19 cellular contexts compared by ENCODE assay signal in the genomic region with DNA sequence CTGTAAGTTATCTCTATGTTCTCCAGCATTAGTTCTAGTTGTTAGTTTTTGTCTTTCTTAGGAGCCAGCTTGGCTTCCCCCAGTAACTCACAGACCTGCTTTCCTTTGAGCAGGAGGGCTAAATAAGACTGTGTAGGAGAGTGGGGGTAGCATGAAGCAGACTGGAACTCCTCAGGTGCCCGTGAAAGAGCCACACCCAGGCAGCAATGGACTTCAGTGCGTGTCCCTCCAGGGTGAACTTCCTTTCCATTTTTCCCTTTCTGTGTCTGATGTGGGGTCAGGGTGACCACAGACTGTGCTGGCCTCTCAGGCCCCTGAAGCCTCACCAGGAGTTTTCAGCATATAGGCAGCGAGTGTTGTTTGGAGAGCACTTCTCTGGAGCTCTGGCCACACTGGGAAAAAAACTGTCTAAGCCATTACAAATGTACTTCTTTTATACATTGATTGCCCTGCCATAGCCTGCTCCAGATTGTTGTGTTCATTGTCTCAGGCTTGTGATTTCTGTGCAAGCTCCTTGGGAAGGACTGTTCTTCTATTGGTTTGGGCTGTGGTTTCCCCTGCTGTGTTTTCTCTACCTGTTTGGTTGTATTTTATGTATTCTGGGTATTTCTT. TPM values are rescaled to one million over a fixed set of nuclear protein-coding genes. Genes with fewer than 3 reads are reported as not detected.
DNase-seq lines count a peak whose midpoint lies in the region; ATAC-seq and TF ChIP-seq lines count a peak whose summit lies in the region.
"Had no signal": no experiment of that assay in that cellular context is flagged by ENCODE, and none has a peak within 500 bp of the region (broad histone marks: within the 10 kb centered on the region; RNA-seq: fewer than 3 reads in every experiment).

No MANE protein-coding gene starts in this region.

- intact Hi-C loops in thyroid gland (cut with DNase I) = no loop called here

- H3K27me3 ChIP-seq in SK-N-SH (ENCODE audit: insufficient read depth) = no peaks in the 10 kb centered on the region
- no peaks in the 10 kb centered on the region for H3K27me3 ChIP-seq in thyroid gland
- H3K27me3 ChIP-seq: spleen had no signal

- H3F3A ChIP-seq in SK-N-SH (replicated peaks; ENCODE audit: insufficient read depth) = no peaks in the 10 kb centered on the region

- no peaks in the 10 kb centered on the region for H3K9me3 ChIP-seq in SK-N-SH
- no peaks in the 10 kb centered on the region for H3K9me3 ChIP-seq in mesodermal cell (ENCODE audit: control insufficient read depth, low read length)
- H3K9me3 ChIP-seq in thyroid gland = no peaks in the 10 kb centered on the region
- H3K9me3 ChIP-seq: A549 had no signal

- H3K79me2 ChIP-seq in SK-N-SH (ENCODE audit: insufficient read depth) = no peaks in the 10 kb centered on the region

- POLR2A ChIA-PET in SK-N-SH (lab: Yijun Ruan, JAX) = no interaction called here

- no peak for DNase-seq in SK-N-SH
- DNase-seq in caudate nucleus (lab: John Stamatoyannopoulos, UW) = no peak
- peak in 1 of 2 donors; percentile 13 for DNase-seq in thyroid gland
- no peak for DNase-seq in stimulated activated CD4-positive, alpha-beta T cell treated with anti-CD3 and anti-CD28 coated beads, Interleukin-2, amount 100 ng/mL, for 48 hours
- no peak for DNase-seq in stimulated activated CD4-positive, alpha-beta T cell treated with anti-CD3 and anti-CD28 coated beads, Interleukin-4, amount 100 ng/mL, for 24 hours
- DNase-seq: activated B cell treated with CpG ODN at 0.5 μM for 24 hours; activated CD4-positive, alpha-beta memory T cell treated with anti-CD3 and anti-CD28 coated beads for 36 hours; activated gamma-delta T cell treated with Interleukin-2 at 50 U/mL for 16 hours; amniotic stem cell; GM23248; NCI-H1105; NCI-H510A treated with DMSO at 0.1 percent for 48 hours; nucleus accumbens; spleen; T-helper 9 cell had no signal

- H3K9ac ChIP-seq in SK-N-SH = no peak overlapping the region
- H3K9ac ChIP-seq: GM23248 had no signal

- no peak overlapping the region for H3K27ac ChIP-seq in SK-N-SH (ENCODE audit: low read depth in 2 of 2, low read length in 1 of 2)
- H3K27ac ChIP-seq in caudate nucleus (ENCODE audit: low read depth, low read length) = peak overlapping the region; percentile 11
- peak overlapping the region; percentile 13 for H3K27ac ChIP-seq in mesodermal cell (ENCODE audit: low read depth, low read length, severe bottlenecking)
- H3K27ac ChIP-seq in thyroid gland = peak overlapping the region; percentile 3 to 84 (median 69)
- H3K27ac ChIP-seq: A549, GM23248, spleen had no signal

- ATAC-seq in SK-N-SH treated with all-trans-retinoic acid at 6 μM for 48 hours (no peak), HG03025 (IDR thresholded peaks at IDR 0.05; ENCODE audit: low FRiP score, unreplicated experiment) (no peak)
- ATAC-seq: A549 had no signal

- H2AFZ ChIP-seq in SK-N-SH (ENCODE audit: low read depth) = no peak overlapping the region
- H2AFZ ChIP-seq: GM23248 had no signal

- CTCF ChIA-PET in SK-N-SH (lab: Yijun Ruan, JAX) = interaction anchor here (1.0 to 4.2 kb wide), 5 partner anchors 13 to 117 kb away, joined by 3 to 12 read pairs (median 8); no protein-coding TSS in a partner anchor

- H3K4me1 ChIP-seq in SK-N-SH (ENCODE audit: control insufficient read depth in 1 of 2, insufficient read depth in 2 of 2, low read depth in 1 of 2, low read length in 1 of 2) = peaks cover 0 to 15% of the 10 kb centered on the region in 2 experiments; a peak in 2 of 4 replicates
- H3K4me1 ChIP-seq in mesodermal cell (ENCODE audit: control insufficient read depth, insufficient read depth, low read length, poor library complexity, severe bottlenecking) = no peaks in the 10 kb centered on the region
- H3K4me1 ChIP-seq in thyroid gland = peaks cover 39 to 47% of the 10 kb centered on the region in 2 donors
- H3K4me1 ChIP-seq: A549, spleen had no signal

- TF ChIP-seq CTCF in SK-N-SH (IDR thresholded peaks at IDR 0.05) (no peak), thyroid gland (IDR thresholded peaks at IDR 0.05) (no peak)

- no peak for TF ChIP-seq EP300 in SK-N-SH (IDR thresholded peaks at IDR 0.05; ENCODE audit: borderline replicate concordance in 1 of 2, low read depth in 1 of 2, low read length in 1 of 2)

- no peak for TF ChIP-seq POLR2A in thyroid gland (IDR thresholded peaks at IDR 0.05)

- H3K36me3 ChIP-seq in SK-N-SH (replicated peaks in 1 of 2; ENCODE audit: control insufficient read depth in 1 of 2, insufficient read depth in 2 of 2, low read length in 1 of 2) (no peaks in the 10 kb centered on the region), mesodermal cell (ENCODE audit: control insufficient read depth, insufficient read depth, low read length) (no peaks in the 10 kb centered on the region), thyroid gland (no peaks in the 10 kb centered on the region)
- H3K36me3 ChIP-seq: spleen had no signal

- TF ChIP-seq RAD21 in SK-N-SH (IDR thresholded peaks at IDR 0.05; ENCODE audit: low read length) = no peak

- no peaks in the 10 kb centered on the region for H3K9me2 ChIP-seq in SK-N-SH

- H3K4me2 ChIP-seq in SK-N-SH = no peak overlapping the region
- H3K4me2 ChIP-seq: A549 had no signal

- WGBS in SK-N-SH (ENCODE audit: low lambda C conversion rate) = 87% methylated on average over 3 of the region's 3 CpGs
- WGBS in mesodermal cell (ENCODE audit: insufficient coverage in 2 of 2), 2 experiments = 67 to 100% methylated on average over 1 of the region's 3 CpGs
- 42 to 43% methylated on average over 3 of the region's 3 CpGs for WGBS in thyroid gland, 2 donors

- H3K4me3 ChIP-seq in SK-N-SH (ENCODE audit: low read depth in 2 of 2, low read length in 1 of 2) (no peak overlapping the region), mesodermal cell (ENCODE audit: extremely low read depth, insufficient read depth, low read length, poor library complexity, severe bottlenecking) (no peak overlapping the region), thyroid gland (replicated peaks in 1 of 3) (no peak overlapping the region)
- H3K4me3 ChIP-seq: A549, GM23248, spleen had no signal

- H4K20me1 ChIP-seq in SK-N-SH (ENCODE audit: insufficient read depth) = no peaks in the 10 kb centered on the region

TF ChIP-seq in SK-N-SH treated with all-trans-retinoic acid at 6 μM for 48 hours, 23 proteins besides CTCF, POLR2A, EP300 and RAD21:
- TF ChIP-seq ZFP30 (CRISPR knock-in tag; IDR thresholded peaks at IDR 0.05) (no peak), TCF4 (CRISPR knock-in tag; IDR thresholded peaks at IDR 0.05; ENCODE audit: borderline replicate concordance) (no peak), ZFP3 (CRISPR knock-in tag; IDR thresholded peaks at IDR 0.05) (peak; percentile 47; the same call in 1 of the 2 replicates), ZNF70 (CRISPR knock-in tag; IDR thresholded peaks at IDR 0.05) (no peak)
- TF ChIP-seq, protein P1, sequence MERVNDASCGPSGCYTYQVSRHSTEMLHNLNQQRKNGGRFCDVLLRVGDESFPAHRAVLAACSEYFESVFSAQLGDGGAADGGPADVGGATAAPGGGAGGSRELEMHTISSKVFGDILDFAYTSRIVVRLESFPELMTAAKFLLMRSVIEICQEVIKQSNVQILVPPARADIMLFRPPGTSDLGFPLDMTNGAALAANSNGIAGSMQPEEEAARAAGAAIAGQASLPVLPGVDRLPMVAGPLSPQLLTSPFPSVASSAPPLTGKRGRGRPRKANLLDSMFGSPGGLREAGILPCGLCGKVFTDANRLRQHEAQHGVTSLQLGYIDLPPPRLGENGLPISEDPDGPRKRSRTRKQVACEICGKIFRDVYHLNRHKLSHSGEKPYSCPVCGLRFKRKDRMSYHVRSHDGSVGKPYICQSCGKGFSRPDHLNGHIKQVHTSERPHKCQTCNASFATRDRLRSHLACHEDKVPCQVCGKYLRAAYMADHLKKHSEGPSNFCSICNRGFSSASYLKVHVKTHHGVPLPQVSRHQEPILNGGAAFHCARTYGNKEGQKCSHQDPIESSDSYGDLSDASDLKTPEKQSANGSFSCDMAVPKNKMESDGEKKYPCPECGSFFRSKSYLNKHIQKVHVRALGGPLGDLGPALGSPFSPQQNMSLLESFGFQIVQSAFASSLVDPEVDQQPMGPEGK (CRISPR knock-in tag; IDR thresholded peaks at IDR 0.05; ENCODE audit: borderline replicate concordance) = no peak

TF ChIP-seq in SK-N-SH, 30 proteins besides CTCF, POLR2A, EP300 and RAD21:
- TF ChIP-seq TCF12 (IDR thresholded peaks at IDR 0.05) = no peak
- TF ChIP-seq, protein P2, sequence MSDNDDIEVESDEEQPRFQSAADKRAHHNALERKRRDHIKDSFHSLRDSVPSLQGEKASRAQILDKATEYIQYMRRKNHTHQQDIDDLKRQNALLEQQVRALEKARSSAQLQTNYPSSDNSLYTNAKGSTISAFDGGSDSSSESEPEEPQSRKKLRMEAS (IDR thresholded peaks at IDR 0.05; ENCODE audit: low read depth) = no peak
- no peak for TF ChIP-seq MXI1 (IDR thresholded peaks at IDR 0.05; ENCODE audit: low read depth, low read length)
- TF ChIP-seq, protein P3, sequence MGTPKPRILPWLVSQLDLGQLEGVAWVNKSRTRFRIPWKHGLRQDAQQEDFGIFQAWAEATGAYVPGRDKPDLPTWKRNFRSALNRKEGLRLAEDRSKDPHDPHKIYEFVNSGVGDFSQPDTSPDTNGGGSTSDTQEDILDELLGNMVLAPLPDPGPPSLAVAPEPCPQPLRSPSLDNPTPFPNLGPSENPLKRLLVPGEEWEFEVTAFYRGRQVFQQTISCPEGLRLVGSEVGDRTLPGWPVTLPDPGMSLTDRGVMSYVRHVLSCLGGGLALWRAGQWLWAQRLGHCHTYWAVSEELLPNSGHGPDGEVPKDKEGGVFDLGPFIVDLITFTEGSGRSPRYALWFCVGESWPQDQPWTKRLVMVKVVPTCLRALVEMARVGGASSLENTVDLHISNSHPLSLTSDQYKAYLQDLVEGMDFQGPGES (IDR thresholded peaks at IDR 0.05; ENCODE audit: low read depth, low read length) = no peak
- TF ChIP-seq RCOR1 (IDR thresholded peaks at IDR 0.05; ENCODE audit: low read length) = no peak
- no peak for TF ChIP-seq CHD2 (IDR thresholded peaks at IDR 0.05; ENCODE audit: low read length, partially characterized antibody)
- no peak for TF ChIP-seq FOSL2 (IDR thresholded peaks at IDR 0.05; ENCODE audit: borderline replicate concordance, low read depth)
- TF ChIP-seq NRF1 (IDR thresholded peaks at IDR 0.05; ENCODE audit: low read depth, low read length) = no peak
- TF ChIP-seq, protein P4, sequence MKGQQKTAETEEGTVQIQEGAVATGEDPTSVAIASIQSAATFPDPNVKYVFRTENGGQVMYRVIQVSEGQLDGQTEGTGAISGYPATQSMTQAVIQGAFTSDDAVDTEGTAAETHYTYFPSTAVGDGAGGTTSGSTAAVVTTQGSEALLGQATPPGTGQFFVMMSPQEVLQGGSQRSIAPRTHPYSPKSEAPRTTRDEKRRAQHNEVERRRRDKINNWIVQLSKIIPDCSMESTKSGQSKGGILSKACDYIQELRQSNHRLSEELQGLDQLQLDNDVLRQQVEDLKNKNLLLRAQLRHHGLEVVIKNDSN (IDR thresholded peaks at IDR 0.05; ENCODE audit: borderline replicate concordance, low read depth) = no peak
- TF ChIP-seq FOXJ3 (CRISPR knock-in tag; IDR thresholded peaks at IDR 0.05) = no peak

RNA-seq across cellular contexts. Expression of a gene that starts 55.7 kb away (rescaled TPM):
- polyA plus RNA-seq in SK-N-SH (2012; rRNA removed) = 1.4 and 1.6 TPM in 2 replicates
- polyA plus RNA-seq in SK-N-SH (2012; cell fraction: cytosol; rRNA removed) = 2.5 and 3.3 TPM in 2 replicates
- polyA plus RNA-seq in SK-N-SH (2012; cell fraction: nucleus; rRNA removed) = 0.73 and 1.1 TPM in 2 replicates
- polyA plus RNA-seq in mesodermal cell (2013, experiment 1 of 2) = 7.7 TPM
- polyA plus RNA-seq in mesodermal cell (2013, experiment 2 of 2) = 9.0 TPM
- 100 to 1,000 TPM; 170 to 225 (median 183) TPM for total RNA-seq in thyroid gland
- total RNA-seq: activated B cell treated with CpG ODN at 0.5 μM for 24 hours had no signal

Comparison
In these comparisons a context has a peak if more than half of its experiments do, and no peak if none do; other contexts are left out.
1. H3K27ac ChIP-seq: peak in caudate nucleus (single experiment), mesodermal cell (single experiment) and thyroid gland (3 of 3); none in SK-N-SH (0 of 2).